In the genomic region with DNA sequence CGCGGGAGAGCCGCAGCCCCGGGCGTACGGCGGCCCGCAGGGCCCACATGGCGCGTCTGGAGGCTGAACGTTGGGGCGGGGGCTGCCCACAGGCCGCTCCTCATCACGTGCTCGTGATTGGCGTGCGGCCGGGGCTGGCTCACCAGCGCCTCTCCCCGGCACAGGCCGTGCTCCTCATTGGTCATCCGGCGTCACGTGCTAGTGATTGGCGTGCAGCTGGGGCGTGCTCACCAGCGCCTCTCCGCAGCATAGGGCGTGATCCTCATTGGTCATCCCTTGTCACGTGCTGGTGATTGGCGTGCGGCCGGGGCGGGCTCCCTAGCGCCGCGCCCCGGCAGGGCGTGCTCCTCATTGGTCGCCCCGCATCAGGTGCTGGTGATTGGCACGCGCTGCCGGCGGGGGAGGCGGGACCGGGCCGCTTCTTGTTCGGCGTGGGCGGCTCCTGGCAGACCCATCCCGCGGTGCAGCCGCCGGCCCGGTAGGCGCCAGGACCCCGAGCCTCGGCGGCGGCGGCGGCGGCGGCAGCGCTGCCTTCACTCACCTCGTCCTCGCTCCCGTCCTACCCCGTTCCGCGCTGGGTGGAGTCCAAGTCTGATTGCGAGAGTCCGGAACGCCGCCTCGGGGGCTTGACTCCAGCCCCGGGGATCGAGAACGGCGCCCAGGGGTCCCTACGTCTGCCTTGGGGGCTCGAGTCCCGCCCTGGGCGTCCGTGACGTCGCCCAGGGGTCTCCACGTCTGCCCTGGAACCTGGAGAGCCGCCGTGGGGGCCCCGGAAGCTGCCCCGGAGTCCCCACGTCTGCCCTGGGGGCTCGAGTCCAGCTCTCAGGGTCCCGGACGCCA, we compare ENCODE assay signal across 8 cellular contexts. TPM values are rescaled to one million over a fixed set of nuclear protein-coding genes. Genes with fewer than 3 reads are reported as not detected.
A peak's percentile ranks its signal among the peaks of the same experiment; 100 is the strongest.
DNase-seq lines count a peak whose midpoint lies in the region; ATAC-seq and TF ChIP-seq lines count a peak whose summit lies in the region.

A gene with protein sequence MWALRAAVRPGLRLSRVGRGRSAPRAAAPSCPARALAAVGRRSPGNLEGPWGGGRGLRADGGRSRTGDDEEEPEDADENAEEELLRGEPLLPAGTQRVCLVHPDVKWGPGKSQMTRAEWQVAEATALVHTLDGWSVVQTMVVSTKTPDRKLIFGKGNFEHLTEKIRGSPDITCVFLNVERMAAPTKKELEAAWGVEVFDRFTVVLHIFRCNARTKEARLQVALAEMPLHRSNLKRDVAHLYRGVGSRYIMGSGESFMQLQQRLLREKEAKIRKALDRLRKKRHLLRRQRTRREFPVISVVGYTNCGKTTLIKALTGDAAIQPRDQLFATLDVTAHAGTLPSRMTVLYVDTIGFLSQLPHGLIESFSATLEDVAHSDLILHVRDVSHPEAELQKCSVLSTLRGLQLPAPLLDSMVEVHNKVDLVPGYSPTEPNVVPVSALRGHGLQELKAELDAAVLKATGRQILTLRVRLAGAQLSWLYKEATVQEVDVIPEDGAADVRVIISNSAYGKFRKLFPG (minus strand): TSS at position 58 of the 840 bp plus-strand sequence. CDS start 9 bp downstream, at position 49.

- peak; percentile 74 for TF ChIP-seq POLR2A in right lobe of liver (IDR thresholded peaks at IDR 0.05)

- POLR2A ChIA-PET in activated B cell treated with CpG ODN at 0.5 μM for 24 hours (lab: Charles Lee): no interaction called here

- peaks cover 0 to 11% (median 0%) of the 10 kb centered on the region in 4 donors for H3K4me1 ChIP-seq in right lobe of liver

- peak within 1 kb of the TSS; percentile 94 for H3K4me3 Mint-ChIP-seq in activated B cell treated with CpG ODN at 0.5 μM for 24 hours

- 0% methylated on average over 12 of the region's 97 CpGs for WGBS in right lobe of liver (ENCODE audit: insufficient coverage, low coverage, low lambda C conversion rate, missing lambda C conversion rate)

- H3K36me3 Mint-ChIP-seq in activated B cell treated with CpG ODN at 0.5 μM for 24 hours (ENCODE audit: low read depth): peaks cover 16% of the 10 kb centered on the region

- H3K4me3 ChIP-seq in coronary artery (peak within 1 kb of the TSS; percentile 88), right lobe of liver (peak within 1 kb of the TSS; percentile 90 to 91 (median 91))

- DNase-seq in 8988T (peak; percentile 90), activated B cell treated with CpG ODN at 0.5 μM for 24 hours (peak; percentile 97), coronary artery (ENCODE audit: low spot score) (peak; percentile 100), right lobe of liver (peak; percentile 99 to 100 (median 100)), kidney glomerular epithelial cell (lab: John Stamatoyannopoulos, UW) (no peak)
- DNase-seq in stimulated activated CD4-positive, alpha-beta T cell treated with anti-CD3 and anti-CD28 coated beads, TNF-alpha, amount 100 ng/mL, for 1 hour (ENCODE audit: low read depth in 3 of 3, low spot score in 1 of 3): peak; percentile 94 to 99 (median 98)

- peaks cover 0 to 11% (median 0%) of the 10 kb centered on the region in 4 donors for H3K36me3 ChIP-seq in right lobe of liver

- H3K27ac Mint-ChIP-seq in activated B cell treated with CpG ODN at 0.5 μM for 24 hours: peak within 1 kb of the TSS; percentile 98

- H3K27ac ChIP-seq in coronary artery (peak within 1 kb of the TSS; percentile 94 to 96), right lobe of liver (peak within 1 kb of the TSS; percentile 83 to 89 (median 86))

- TF ChIP-seq CTCF in activated B cell treated with CpG ODN at 0.5 μM for 24 hours (IDR thresholded peaks at IDR 0.05) (no peak), coronary artery (IDR thresholded peaks at IDR 0.05) (no peak), right lobe of liver (IDR thresholded peaks at IDR 0.05) (peak in 2 of 4 donors; percentile 20 to 40)

- no peaks in the 10 kb centered on the region for H3K27me3 Mint-ChIP-seq in activated B cell treated with CpG ODN at 0.5 μM for 24 hours

- peaks cover 32% of the 10 kb centered on the region for H3K4me1 Mint-ChIP-seq in activated B cell treated with CpG ODN at 0.5 μM for 24 hours

- CTCF ChIA-PET in activated B cell treated with CpG ODN at 0.5 μM for 24 hours (lab: Charles Lee): no interaction called here

- intact Hi-C loops in activated B cell treated with CpG ODN at 0.5 μM for 24 hours (cut with micrococcal nuclease): loop anchor here (1.0 to 2.0 kb wide), 3 partner anchors 36 to 1074 kb away; a partner anchor contains a TSS
- intact Hi-C loops in right lobe of liver (cut with DNase I): no loop called here

- H3K27me3 ChIP-seq in right lobe of liver: no peaks in the 10 kb centered on the region

- ATAC-seq in GM19035 (IDR thresholded peaks at IDR 0.05; ENCODE audit: unreplicated experiment) (peak; percentile 85), HG03378 (IDR thresholded peaks at IDR 0.05; ENCODE audit: unreplicated experiment) (peak; percentile 91), activated B cell treated with CpG ODN at 0.5 μM for 24 hours (ENCODE audit: low read depth) (peak; percentile 75), right lobe of liver (peak; percentile 77 to 84 (median 80))

- no peaks in the 10 kb centered on the region for H3K9me3 ChIP-seq in right lobe of liver

- no peaks in the 10 kb centered on the region for H3K9me3 Mint-ChIP-seq in activated B cell treated with CpG ODN at 0.5 μM for 24 hours

RNA-seq across cellular contexts. Expression of the gene that starts here (rescaled TPM):
- total RNA-seq in activated B cell treated with CpG ODN at 0.5 μM for 24 hours (69.9 and 75.6 TPM in 2 replicates), right lobe of liver (10 to 100 TPM; 20.9 to 32.8 (median 23.2) TPM)
